In the genomic region with DNA sequence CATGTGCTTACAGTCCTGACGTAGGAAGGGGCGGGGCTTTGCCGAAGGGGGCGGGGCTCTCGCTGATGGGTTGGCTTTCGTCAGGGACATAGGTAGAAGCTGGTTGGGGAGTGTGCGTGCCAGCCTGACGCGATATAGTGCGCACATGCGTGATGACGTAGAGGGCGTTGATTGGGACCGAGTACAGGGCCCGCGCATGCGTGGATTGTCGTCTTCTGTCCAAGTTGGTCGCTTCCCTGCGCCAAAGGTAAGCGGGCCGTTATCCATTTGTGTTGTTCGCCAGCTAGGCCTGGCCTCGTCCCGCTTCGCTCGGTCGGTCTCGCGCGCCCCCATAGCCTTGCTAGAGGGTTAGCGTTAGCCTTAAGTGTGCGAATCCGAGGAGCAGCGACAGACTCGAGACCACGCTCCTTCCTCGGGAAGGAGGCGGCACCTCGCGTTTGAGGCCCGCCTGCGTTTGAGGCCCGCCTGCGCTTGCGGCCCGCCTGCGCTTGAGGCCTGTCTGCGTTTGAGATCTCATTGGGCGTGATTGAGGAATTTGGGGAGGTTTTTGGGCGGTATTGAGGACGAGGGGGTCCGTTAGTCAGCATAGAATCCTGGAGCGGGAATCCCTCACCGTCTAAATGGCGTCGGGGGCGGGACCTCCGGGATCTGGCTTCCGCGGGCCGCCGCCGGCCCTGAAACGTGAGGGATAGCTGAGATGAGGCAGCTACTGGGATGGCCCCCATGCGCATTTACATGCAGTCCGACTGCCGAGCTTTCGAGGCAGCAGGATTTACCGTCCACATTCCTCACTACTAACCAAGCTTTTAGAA, we compare ENCODE assay signal across 1 cellular context.
TF ChIP-seq lines count a peak whose summit lies in the region.

A gene (plus strand): TSS at position 197 of the 812 bp plus-strand sequence. CDS start 710 bp downstream, outside the sequence.

TF ChIP-seq in K562, 482 proteins besides CTCF, POLR2A, EP300 and RAD21 (continued from another document and continues in another):
- TF ChIP-seq JUND (IDR thresholded peaks at IDR 0.05; ENCODE audit: borderline replicate concordance, low read depth, low read length) (no peak), JUND (tag; IDR thresholded peaks at IDR 0.05; ENCODE audit: borderline replicate concordance, low read depth, low read length) (no peak; the same call in 2 of the 3 replicates), ZNF589 (CRISPR knock-in tag; IDR thresholded peaks at IDR 0.05; ENCODE audit: low read depth) (no peak), ZNF77 (CRISPR knock-in tag; IDR thresholded peaks at IDR 0.05) (no peak), ZNF507 (tag; conservative IDR thresholded peaks at IDR 0.05) (no peak), HNRNPLL (IDR thresholded peaks at IDR 0.05; ENCODE audit: low read depth, low read length, poor library complexity, severe bottlenecking) (no peak), NBN (IDR thresholded peaks at IDR 0.05; ENCODE audit: low read depth) (no peak), RBFOX2 (IDR thresholded peaks at IDR 0.05; ENCODE audit: low read depth, low read length) (peak; percentile 83), YBX1 (IDR thresholded peaks at IDR 0.05) (no peak), HLTF (IDR thresholded peaks at IDR 0.05) (no peak), MAFF (IDR thresholded peaks at IDR 0.05; ENCODE audit: low read length) (no peak), TCF3 (CRISPR knock-in tag; IDR thresholded peaks at IDR 0.05) (no peak), PRPF4 (IDR thresholded peaks at IDR 0.05; ENCODE audit: insufficient read depth, low read depth, low read length, poor library complexity, severe bottlenecking) (no peak), ZNF165 (CRISPR knock-in tag; IDR thresholded peaks at IDR 0.05; ENCODE audit: borderline replicate concordance) (no peak), ZNF561 (CRISPR knock-in tag; conservative IDR thresholded peaks at IDR 0.05) (no peak)
- TF ChIP-seq, protein P1, sequence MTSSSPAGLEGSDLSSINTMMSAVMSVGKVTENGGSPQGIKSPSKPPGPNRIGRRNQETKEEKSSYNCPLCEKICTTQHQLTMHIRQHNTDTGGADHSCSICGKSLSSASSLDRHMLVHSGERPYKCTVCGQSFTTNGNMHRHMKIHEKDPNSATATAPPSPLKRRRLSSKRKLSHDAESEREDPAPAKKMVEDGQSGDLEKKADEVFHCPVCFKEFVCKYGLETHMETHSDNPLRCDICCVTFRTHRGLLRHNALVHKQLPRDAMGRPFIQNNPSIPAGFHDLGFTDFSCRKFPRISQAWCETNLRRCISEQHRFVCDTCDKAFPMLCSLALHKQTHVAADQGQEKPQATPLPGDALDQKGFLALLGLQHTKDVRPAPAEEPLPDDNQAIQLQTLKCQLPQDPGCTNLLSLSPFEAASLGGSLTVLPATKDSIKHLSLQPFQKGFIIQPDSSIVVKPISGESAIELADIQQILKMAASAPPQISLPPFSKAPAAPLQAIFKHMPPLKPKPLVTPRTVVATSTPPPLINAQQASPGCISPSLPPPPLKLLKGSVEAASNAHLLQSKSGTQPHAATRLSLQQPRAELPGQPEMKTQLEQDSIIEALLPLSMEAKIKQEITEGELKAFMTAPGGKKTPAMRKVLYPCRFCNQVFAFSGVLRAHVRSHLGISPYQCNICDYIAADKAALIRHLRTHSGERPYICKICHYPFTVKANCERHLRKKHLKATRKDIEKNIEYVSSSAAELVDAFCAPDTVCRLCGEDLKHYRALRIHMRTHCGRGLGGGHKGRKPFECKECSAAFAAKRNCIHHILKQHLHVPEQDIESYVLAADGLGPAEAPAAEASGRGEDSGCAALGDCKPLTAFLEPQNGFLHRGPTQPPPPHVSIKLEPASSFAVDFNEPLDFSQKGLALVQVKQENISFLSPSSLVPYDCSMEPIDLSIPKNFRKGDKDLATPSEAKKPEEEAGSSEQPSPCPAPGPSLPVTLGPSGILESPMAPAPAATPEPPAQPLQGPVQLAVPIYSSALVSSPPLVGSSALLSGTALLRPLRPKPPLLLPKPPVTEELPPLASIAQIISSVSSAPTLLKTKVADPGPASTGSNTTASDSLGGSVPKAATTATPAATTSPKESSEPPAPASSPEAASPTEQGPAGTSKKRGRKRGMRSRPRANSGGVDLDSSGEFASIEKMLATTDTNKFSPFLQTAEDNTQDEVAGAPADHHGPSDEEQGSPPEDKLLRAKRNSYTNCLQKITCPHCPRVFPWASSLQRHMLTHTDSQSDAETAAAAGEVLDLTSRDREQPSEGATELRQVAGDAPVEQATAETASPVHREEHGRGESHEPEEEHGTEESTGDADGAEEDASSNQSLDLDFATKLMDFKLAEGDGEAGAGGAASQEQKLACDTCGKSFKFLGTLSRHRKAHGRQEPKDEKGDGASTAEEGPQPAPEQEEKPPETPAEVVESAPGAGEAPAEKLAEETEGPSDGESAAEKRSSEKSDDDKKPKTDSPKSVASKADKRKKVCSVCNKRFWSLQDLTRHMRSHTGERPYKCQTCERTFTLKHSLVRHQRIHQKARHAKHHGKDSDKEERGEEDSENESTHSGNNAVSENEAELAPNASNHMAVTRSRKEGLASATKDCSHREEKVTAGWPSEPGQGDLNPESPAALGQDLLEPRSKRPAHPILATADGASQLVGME (CRISPR knock-in tag; IDR thresholded peaks at IDR 0.05), result no peak
- TF ChIP-seq, protein P2, sequence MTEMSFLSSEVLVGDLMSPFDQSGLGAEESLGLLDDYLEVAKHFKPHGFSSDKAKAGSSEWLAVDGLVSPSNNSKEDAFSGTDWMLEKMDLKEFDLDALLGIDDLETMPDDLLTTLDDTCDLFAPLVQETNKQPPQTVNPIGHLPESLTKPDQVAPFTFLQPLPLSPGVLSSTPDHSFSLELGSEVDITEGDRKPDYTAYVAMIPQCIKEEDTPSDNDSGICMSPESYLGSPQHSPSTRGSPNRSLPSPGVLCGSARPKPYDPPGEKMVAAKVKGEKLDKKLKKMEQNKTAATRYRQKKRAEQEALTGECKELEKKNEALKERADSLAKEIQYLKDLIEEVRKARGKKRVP (CRISPR knock-in tag; IDR thresholded peaks at IDR 0.05), result no peak
- TF ChIP-seq, protein P3, sequence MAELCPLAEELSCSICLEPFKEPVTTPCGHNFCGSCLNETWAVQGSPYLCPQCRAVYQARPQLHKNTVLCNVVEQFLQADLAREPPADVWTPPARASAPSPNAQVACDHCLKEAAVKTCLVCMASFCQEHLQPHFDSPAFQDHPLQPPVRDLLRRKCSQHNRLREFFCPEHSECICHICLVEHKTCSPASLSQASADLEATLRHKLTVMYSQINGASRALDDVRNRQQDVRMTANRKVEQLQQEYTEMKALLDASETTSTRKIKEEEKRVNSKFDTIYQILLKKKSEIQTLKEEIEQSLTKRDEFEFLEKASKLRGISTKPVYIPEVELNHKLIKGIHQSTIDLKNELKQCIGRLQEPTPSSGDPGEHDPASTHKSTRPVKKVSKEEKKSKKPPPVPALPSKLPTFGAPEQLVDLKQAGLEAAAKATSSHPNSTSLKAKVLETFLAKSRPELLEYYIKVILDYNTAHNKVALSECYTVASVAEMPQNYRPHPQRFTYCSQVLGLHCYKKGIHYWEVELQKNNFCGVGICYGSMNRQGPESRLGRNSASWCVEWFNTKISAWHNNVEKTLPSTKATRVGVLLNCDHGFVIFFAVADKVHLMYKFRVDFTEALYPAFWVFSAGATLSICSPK (IDR thresholded peaks at IDR 0.05; ENCODE audit: borderline replicate concordance), result no peak
- TF ChIP-seq, protein P4, sequence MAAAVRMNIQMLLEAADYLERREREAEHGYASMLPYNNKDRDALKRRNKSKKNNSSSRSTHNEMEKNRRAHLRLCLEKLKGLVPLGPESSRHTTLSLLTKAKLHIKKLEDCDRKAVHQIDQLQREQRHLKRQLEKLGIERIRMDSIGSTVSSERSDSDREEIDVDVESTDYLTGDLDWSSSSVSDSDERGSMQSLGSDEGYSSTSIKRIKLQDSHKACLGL (CRISPR knock-in tag; IDR thresholded peaks at IDR 0.05; ENCODE audit: borderline replicate concordance, poor library complexity, severe bottlenecking), result no peak
- TF ChIP-seq, protein P5, sequence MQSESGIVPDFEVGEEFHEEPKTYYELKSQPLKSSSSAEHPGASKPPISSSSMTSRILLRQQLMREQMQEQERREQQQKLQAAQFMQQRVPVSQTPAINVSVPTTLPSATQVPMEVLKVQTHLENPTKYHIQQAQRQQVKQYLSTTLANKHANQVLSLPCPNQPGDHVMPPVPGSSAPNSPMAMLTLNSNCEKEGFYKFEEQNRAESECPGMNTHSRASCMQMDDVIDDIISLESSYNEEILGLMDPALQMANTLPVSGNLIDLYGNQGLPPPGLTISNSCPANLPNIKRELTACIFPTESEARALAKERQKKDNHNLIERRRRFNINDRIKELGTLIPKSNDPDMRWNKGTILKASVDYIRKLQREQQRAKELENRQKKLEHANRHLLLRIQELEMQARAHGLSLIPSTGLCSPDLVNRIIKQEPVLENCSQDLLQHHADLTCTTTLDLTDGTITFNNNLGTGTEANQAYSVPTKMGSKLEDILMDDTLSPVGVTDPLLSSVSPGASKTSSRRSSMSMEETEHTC (IDR thresholded peaks at IDR 0.05), result no peak
- TF ChIP-seq, protein P6, sequence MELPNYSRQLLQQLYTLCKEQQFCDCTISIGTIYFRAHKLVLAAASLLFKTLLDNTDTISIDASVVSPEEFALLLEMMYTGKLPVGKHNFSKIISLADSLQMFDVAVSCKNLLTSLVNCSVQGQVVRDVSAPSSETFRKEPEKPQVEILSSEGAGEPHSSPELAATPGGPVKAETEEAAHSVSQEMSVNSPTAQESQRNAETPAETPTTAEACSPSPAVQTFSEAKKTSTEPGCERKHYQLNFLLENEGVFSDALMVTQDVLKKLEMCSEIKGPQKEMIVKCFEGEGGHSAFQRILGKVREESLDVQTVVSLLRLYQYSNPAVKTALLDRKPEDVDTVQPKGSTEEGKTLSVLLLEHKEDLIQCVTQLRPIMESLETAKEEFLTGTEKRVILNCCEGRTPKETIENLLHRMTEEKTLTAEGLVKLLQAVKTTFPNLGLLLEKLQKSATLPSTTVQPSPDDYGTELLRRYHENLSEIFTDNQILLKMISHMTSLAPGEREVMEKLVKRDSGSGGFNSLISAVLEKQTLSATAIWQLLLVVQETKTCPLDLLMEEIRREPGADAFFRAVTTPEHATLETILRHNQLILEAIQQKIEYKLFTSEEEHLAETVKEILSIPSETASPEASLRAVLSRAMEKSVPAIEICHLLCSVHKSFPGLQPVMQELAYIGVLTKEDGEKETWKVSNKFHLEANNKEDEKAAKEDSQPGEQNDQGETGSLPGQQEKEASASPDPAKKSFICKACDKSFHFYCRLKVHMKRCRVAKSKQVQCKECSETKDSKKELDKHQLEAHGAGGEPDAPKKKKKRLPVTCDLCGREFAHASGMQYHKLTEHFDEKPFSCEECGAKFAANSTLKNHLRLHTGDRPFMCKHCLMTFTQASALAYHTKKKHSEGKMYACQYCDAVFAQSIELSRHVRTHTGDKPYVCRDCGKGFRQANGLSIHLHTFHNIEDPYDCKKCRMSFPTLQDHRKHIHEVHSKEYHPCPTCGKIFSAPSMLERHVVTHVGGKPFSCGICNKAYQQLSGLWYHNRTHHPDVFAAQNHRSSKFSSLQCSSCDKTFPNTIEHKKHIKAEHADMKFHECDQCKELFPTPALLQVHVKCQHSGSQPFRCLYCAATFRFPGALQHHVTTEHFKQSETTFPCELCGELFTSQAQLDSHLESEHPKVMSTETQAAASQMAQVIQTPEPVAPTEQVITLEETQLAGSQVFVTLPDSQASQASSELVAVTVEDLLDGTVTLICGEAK (IDR thresholded peaks at IDR 0.05), result peak; percentile 47; the same call in 1 of the 2 replicates
- TF ChIP-seq, protein P6 (CRISPR knock-in tag; IDR thresholded peaks at IDR 0.05), result no peak
- TF ChIP-seq, protein P7, sequence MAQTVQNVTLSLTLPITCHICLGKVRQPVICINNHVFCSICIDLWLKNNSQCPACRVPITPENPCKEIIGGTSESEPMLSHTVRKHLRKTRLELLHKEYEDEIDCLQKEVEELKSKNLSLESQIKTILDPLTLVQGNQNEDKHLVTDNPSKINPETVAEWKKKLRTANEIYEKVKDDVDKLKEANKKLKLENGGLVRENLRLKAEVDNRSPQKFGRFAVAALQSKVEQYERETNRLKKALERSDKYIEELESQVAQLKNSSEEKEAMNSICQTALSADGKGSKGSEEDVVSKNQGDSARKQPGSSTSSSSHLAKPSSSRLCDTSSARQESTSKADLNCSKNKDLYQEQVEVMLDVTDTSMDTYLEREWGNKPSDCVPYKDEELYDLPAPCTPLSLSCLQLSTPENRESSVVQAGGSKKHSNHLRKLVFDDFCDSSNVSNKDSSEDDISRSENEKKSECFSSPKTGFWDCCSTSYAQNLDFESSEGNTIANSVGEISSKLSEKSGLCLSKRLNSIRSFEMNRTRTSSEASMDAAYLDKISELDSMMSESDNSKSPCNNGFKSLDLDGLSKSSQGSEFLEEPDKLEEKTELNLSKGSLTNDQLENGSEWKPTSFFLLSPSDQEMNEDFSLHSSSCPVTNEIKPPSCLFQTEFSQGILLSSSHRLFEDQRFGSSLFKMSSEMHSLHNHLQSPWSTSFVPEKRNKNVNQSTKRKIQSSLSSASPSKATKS (CRISPR knock-in tag; IDR thresholded peaks at IDR 0.05), result no peak
- TF ChIP-seq, protein P8, sequence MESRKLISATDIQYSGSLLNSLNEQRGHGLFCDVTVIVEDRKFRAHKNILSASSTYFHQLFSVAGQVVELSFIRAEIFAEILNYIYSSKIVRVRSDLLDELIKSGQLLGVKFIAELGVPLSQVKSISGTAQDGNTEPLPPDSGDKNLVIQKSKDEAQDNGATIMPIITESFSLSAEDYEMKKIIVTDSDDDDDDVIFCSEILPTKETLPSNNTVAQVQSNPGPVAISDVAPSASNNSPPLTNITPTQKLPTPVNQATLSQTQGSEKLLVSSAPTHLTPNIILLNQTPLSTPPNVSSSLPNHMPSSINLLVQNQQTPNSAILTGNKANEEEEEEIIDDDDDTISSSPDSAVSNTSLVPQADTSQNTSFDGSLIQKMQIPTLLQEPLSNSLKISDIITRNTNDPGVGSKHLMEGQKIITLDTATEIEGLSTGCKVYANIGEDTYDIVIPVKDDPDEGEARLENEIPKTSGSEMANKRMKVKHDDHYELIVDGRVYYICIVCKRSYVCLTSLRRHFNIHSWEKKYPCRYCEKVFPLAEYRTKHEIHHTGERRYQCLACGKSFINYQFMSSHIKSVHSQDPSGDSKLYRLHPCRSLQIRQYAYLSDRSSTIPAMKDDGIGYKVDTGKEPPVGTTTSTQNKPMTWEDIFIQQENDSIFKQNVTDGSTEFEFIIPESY (CRISPR knock-in tag; IDR thresholded peaks at IDR 0.05), result 0 out of 2 replicates have a peak, but pooled peaks have one; percentile 27
